ENCODE assay signal across 7 cellular contexts in genomic region chr16:88044121-88044581, GRCh38.
A peak's percentile ranks its signal among the peaks of the same experiment; 100 is the strongest.
DNase-seq lines count a peak whose midpoint lies in the region; ATAC-seq and TF ChIP-seq lines count a peak whose summit lies in the region.
"Not testable (repeated sequence)": the region's sequence is repeated elsewhere in the genome, so short reads cannot be mapped to it uniquely, and the experiment has no call there.

No MANE protein-coding gene starts in this region.

- TF ChIP-seq CTCF in mucosa of descending colon (IDR thresholded peaks at IDR 0.05) = not testable (repeated sequence)

- not testable (repeated sequence) for H3K36me3 ChIP-seq in mucosa of descending colon (ENCODE audit: low read depth)

- not testable (repeated sequence) for H3K4me1 ChIP-seq in mucosa of descending colon (ENCODE audit: low read depth)

- not testable (repeated sequence) for H3K4me3 ChIP-seq in mucosa of descending colon

- intact Hi-C loops in mucosa of descending colon (cut with DNase I, micrococcal nuclease) = not testable (repeated sequence)

- not testable (repeated sequence) for H3K27me3 Mint-ChIP-seq in T-helper 17 cell

- H3K9me3 ChIP-seq in T-helper 17 cell (ENCODE audit: control insufficient read depth, low read length, poor library complexity, severe bottlenecking); mucosa of descending colon: not testable (repeated sequence)

- not testable (repeated sequence) for DNase-seq in T-helper 17 cell
- peak in 1 of 3 donors; percentile 35 for DNase-seq in mucosa of descending colon

- ATAC-seq in GM18508 (IDR thresholded peaks at IDR 0.05; ENCODE audit: insufficient read depth, unreplicated experiment) (peak; percentile 47), GM19397 (IDR thresholded peaks at IDR 0.05; ENCODE audit: unreplicated experiment) (peak; percentile 55), GM21786 (IDR thresholded peaks at IDR 0.05; ENCODE audit: unreplicated experiment) (peak; percentile 53), HG03060 (IDR thresholded peaks at IDR 0.05; ENCODE audit: low read depth, unreplicated experiment) (peak; percentile 37), HG03571 (IDR thresholded peaks at IDR 0.05; ENCODE audit: unreplicated experiment) (peak; percentile 58), T-helper 17 cell (peak; percentile 46), mucosa of descending colon (peak; percentile 62)

- not testable (repeated sequence) for H3K4me3 Mint-ChIP-seq in T-helper 17 cell

- not testable (repeated sequence) for H3K36me3 Mint-ChIP-seq in T-helper 17 cell (ENCODE audit: low read depth)

- H3K27ac Mint-ChIP-seq in T-helper 17 cell = not testable (repeated sequence)

- not testable (repeated sequence) for H3K4me1 Mint-ChIP-seq in T-helper 17 cell
